Comparison of ENCODE assay signal across 11 cellular contexts in the genomic region with DNA sequence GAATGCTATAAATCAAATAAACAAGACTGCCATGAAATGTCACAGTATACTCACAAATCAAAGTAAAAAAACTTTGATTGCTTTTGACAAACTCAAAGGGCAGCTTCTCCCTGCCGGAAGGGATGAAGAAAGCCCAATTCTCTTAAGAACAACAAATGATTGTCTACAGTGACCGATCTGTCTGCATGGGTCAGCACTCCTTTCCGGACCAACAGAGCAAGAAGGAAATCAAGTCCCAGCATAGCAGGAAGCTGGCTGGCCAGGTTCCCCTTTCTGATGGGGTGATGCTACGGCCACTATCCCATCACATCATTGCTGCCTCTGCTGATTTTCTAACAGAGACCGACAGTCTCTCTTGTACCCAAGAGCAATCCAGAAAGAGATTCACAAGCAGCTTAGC. TPM values are rescaled to one million over a fixed set of nuclear protein-coding genes. Genes with fewer than 3 reads are reported as not detected.
A peak's percentile ranks its signal among the peaks of the same experiment; 100 is the strongest.
DNase-seq lines count a peak whose midpoint lies in the region; ATAC-seq and TF ChIP-seq lines count a peak whose summit lies in the region.
"Had no signal": no experiment of that assay in that cellular context is flagged by ENCODE, and none has a peak within 500 bp of the region (broad histone marks: within the 10 kb centered on the region; RNA-seq: fewer than 3 reads in every experiment).

No MANE protein-coding gene starts in this region.

- ATAC-seq in HG02759 (IDR thresholded peaks at IDR 0.05; ENCODE audit: unreplicated experiment) = peak; percentile 45
- ATAC-seq in stimulated activated naive B cell treated with anti-CD40 and anti-IgM and Interleukin-4, amounts not matched to agents 10 μg/mL and 1 μg/mL and 100 μg/mL, for 72 hours (replicated peaks) = peak; percentile 53 to 58
- ATAC-seq: activated CD4-positive, CD25-positive, alpha-beta regulatory T cell treated with anti-CD3 and anti-CD28 coated beads, Interleukin-2, amount 50 U/mL, for 24 hours; activated T-helper 17 cell treated with anti-CD3 and anti-CD28 coated beads, Interleukin-2, amount 50 U/mL, for 72 hours had no signal

- no peaks in the 10 kb centered on the region for H3K9me3 Mint-ChIP-seq in endothelial cell (ENCODE audit: unreplicated experiment)
- H3K9me3 Mint-ChIP-seq in stimulated activated naive B cell treated with anti-CD40 and anti-IgM and Interleukin-4, amounts not matched to agents 10 μg/mL and 1 μg/mL and 100 μg/mL, for 72 hours = no peaks in the 10 kb centered on the region
- no peaks in the 10 kb centered on the region for H3K9me3 Mint-ChIP-seq in Calu3 (ENCODE audit: low read depth, unreplicated experiment)

- H3K27ac Mint-ChIP-seq in endothelial cell (ENCODE audit: unreplicated experiment) (peak overlapping the region; percentile 77), Calu3 (ENCODE audit: unreplicated experiment) (no peak overlapping the region)
- H3K27ac Mint-ChIP-seq in stimulated activated naive B cell treated with anti-CD40 and anti-IgM and Interleukin-4, amounts not matched to agents 10 μg/mL and 1 μg/mL and 100 μg/mL, for 72 hours = peak overlapping the region; percentile 33
- H3K27ac Mint-ChIP-seq: activated T-helper 17 cell treated with anti-CD3 and anti-CD28 coated beads, Interleukin-2, amount 50 U/mL, for 72 hours had no signal

- H3K4me1 Mint-ChIP-seq in endothelial cell (ENCODE audit: unreplicated experiment) (peaks cover 31% of the 10 kb centered on the region), Calu3 (ENCODE audit: low read depth, unreplicated experiment) (no peaks in the 10 kb centered on the region)
- peaks cover 11 to 25% of the 10 kb centered on the region in 2 donors for H3K4me1 Mint-ChIP-seq in stimulated activated naive B cell treated with anti-CD40 and anti-IgM and Interleukin-4, amounts not matched to agents 10 μg/mL and 1 μg/mL and 100 μg/mL, for 72 hours

- no peak overlapping the region for H3K4me3 Mint-ChIP-seq in endothelial cell (ENCODE audit: unreplicated experiment)
- H3K4me3 Mint-ChIP-seq in stimulated activated naive B cell treated with anti-CD40 and anti-IgM and Interleukin-4, amounts not matched to agents 10 μg/mL and 1 μg/mL and 100 μg/mL, for 72 hours = no peak overlapping the region
- H3K4me3 Mint-ChIP-seq in Calu3 (ENCODE audit: low read depth, unreplicated experiment) = no peak overlapping the region
- H3K4me3 Mint-ChIP-seq: activated T-helper 17 cell treated with anti-CD3 and anti-CD28 coated beads, Interleukin-2, amount 50 U/mL, for 72 hours had no signal

- no peaks in the 10 kb centered on the region for H3K27me3 Mint-ChIP-seq in endothelial cell (ENCODE audit: unreplicated experiment)
- no peaks in the 10 kb centered on the region for H3K27me3 Mint-ChIP-seq in stimulated activated naive B cell treated with anti-CD40 and anti-IgM and Interleukin-4, amounts not matched to agents 10 μg/mL and 1 μg/mL and 100 μg/mL, for 72 hours
- no peaks in the 10 kb centered on the region for H3K27me3 Mint-ChIP-seq in Calu3 (ENCODE audit: unreplicated experiment)
- H3K27me3 Mint-ChIP-seq: activated T-helper 17 cell treated with anti-CD3 and anti-CD28 coated beads, Interleukin-2, amount 50 U/mL, for 72 hours had no signal

- DNase-seq in endothelial cell (ENCODE audit: low spot score) (peak; percentile 17), lung microvascular endothelial cell (ENCODE audit: low read depth in 2 of 2) (peak; percentile 34 to 77), 8988T (no peak), ecto neural progenitor cell (ENCODE audit: low spot score) (no peak), Calu3 (no peak)
- no peak for DNase-seq in stimulated activated naive B cell treated with anti-CD40 and anti-IgM and Interleukin-4, amounts not matched to agents 10 μg/mL and 1 μg/mL and 100 μg/mL, for 72 hours
- no peak for DNase-seq in effector CD4-positive, alpha-beta T cell

- no TSS peak for BruUV-seq in Calu3 (replicated peaks; lab: Mats Ljungman, UMichigan)

- CTCF ChIA-PET in Calu3 (lab: Charles Lee) = no interaction called here

- intact Hi-C loops in Calu3 (cut with micrococcal nuclease; ENCODE audit: unreplicated experiment) = no loop called here

- TF ChIP-seq CTCF in endothelial cell (IDR thresholded peaks at IDR 0.05; ENCODE audit: unreplicated experiment) (no peak), Calu3 (IDR thresholded peaks at IDR 0.05; ENCODE audit: unreplicated experiment) (no peak)

- H3K36me3 Mint-ChIP-seq in endothelial cell (ENCODE audit: low read depth, unreplicated experiment) = peaks cover 9% of the 10 kb centered on the region
- H3K36me3 Mint-ChIP-seq in stimulated activated naive B cell treated with anti-CD40 and anti-IgM and Interleukin-4, amounts not matched to agents 10 μg/mL and 1 μg/mL and 100 μg/mL, for 72 hours = peaks cover 0 to 8% of the 10 kb centered on the region in 2 donors
- no peaks in the 10 kb centered on the region for H3K36me3 Mint-ChIP-seq in Calu3 (ENCODE audit: insufficient read depth, unreplicated experiment)

RNA-seq across cellular contexts. Expression of a gene that starts 0.7 kb away (rescaled TPM):
- total RNA-seq in endothelial cell (ENCODE audit: unreplicated experiment) (2.1 TPM), lung microvascular endothelial cell (0.40 and 0.87 TPM in 2 replicates), Calu3 (2022) (1.5 and 2.1 TPM in 2 replicates)

RNA-seq across cellular contexts. Expression of a gene that starts 34.5 kb away (rescaled TPM):
- 29.3 TPM for total RNA-seq in endothelial cell (ENCODE audit: unreplicated experiment)
- 6.3 and 6.8 TPM in 2 replicates for total RNA-seq in lung microvascular endothelial cell
- 9.1 and 10.7 TPM in 2 replicates for total RNA-seq in Calu3 (2022)

RNA-seq across cellular contexts. Expression of a gene that starts 57.8 kb away (rescaled TPM):
- total RNA-seq in endothelial cell (ENCODE audit: unreplicated experiment) = 0.15 TPM
- total RNA-seq in lung microvascular endothelial cell = under 0.01 TPM in 1 of 2 replicates, not detected in the other
- total RNA-seq in Calu3 (2022) = 0.59 TPM in 1 of 2 replicates, not detected in the other
- total RNA-seq: activated T-helper 17 cell treated with anti-CD3 and anti-CD28 coated beads, Interleukin-2, amount 50 U/mL, for 72 hours; breast epithelium had no signal

Comparison
In these comparisons a context has a peak if more than half of its experiments do, and no peak if none do; other contexts are left out.
1. DNase-seq: peak in endothelial cell (single experiment) and lung microvascular endothelial cell (2 of 2); none in stimulated activated naive B cell treated with anti-CD40 and anti-IgM and Interleukin-4, amounts not matched to agents 10 μg/mL and 1 μg/mL and 100 μg/mL, for 72 hours (single experiment), 8988T (single experiment), ecto neural progenitor cell (single experiment), effector CD4-positive, alpha-beta T cell (single experiment) and Calu3 (single experiment).